In genomic region chr18:79068299-79068945, GRCh38 we compare ENCODE assay signal across 8 cellular contexts. TPM values are rescaled to one million over a fixed set of nuclear protein-coding genes. Genes with fewer than 3 reads are reported as not detected.
A peak's percentile ranks its signal among the peaks of the same experiment; 100 is the strongest.
DNase-seq lines count a peak whose midpoint lies in the region; ATAC-seq and TF ChIP-seq lines count a peak whose summit lies in the region.

No MANE protein-coding gene starts in this region.

- peaks cover 31% of the 10 kb centered on the region for H3K36me3 Mint-ChIP-seq in natural killer cell treated with Interleukin-12 subunit alpha and Interleukin-12 subunit beta and Interleukin-15 and Interleukin-18, amount 100 ng/mL, for 72 hours

- no peak for DNase-seq in GM12864 (ENCODE audit: low read depth)
- DNase-seq in RWPE1 (ENCODE audit: low spot score) = no peak
- peak in 2 of 3 donors; percentile 10 to 15 for DNase-seq in effector memory CD4-positive, alpha-beta T cell
- DNase-seq in natural killer cell treated with Interleukin-12 subunit alpha and Interleukin-12 subunit beta and Interleukin-15 and Interleukin-18, amount 100 ng/mL, for 72 hours (ENCODE audit: low spot score) = no peak
- DNase-seq in SHP77 (lab: John Stamatoyannopoulos, UW) = no peak
- no peak for DNase-seq in NCI-H526 treated with DMSO at 0.1 percent for 48 hours (lab: John Stamatoyannopoulos, UW)
- no peak for DNase-seq in middle frontal gyrus (ENCODE audit: extremely low spot score, low spot score)

- POLR2A ChIA-PET in RWPE1 (lab: Yijun Ruan, JAX; ENCODE audit: low non-redundant PET) = no interaction called here

- H3K4me1 Mint-ChIP-seq in natural killer cell treated with Interleukin-12 subunit alpha and Interleukin-12 subunit beta and Interleukin-15 and Interleukin-18, amount 100 ng/mL, for 72 hours (ENCODE audit: low read depth in 2 of 2) = peaks cover 38 to 53% of the 10 kb centered on the region in 2 donors

- H3K27ac Mint-ChIP-seq in natural killer cell treated with Interleukin-12 subunit alpha and Interleukin-12 subunit beta and Interleukin-15 and Interleukin-18, amount 100 ng/mL, for 72 hours = peak overlapping the region; percentile 47 to 92

- H3K9me3 Mint-ChIP-seq in natural killer cell treated with Interleukin-12 subunit alpha and Interleukin-12 subunit beta and Interleukin-15 and Interleukin-18, amount 100 ng/mL, for 72 hours = peaks cover 23% of the 10 kb centered on the region

- peaks cover 10 to 23% of the 10 kb centered on the region in 2 donors for H3K27me3 Mint-ChIP-seq in natural killer cell treated with Interleukin-12 subunit alpha and Interleukin-12 subunit beta and Interleukin-15 and Interleukin-18, amount 100 ng/mL, for 72 hours

- TF ChIP-seq CTCF in GM12864 (IDR thresholded peaks at IDR 0.05; ENCODE audit: low read depth, low read length, missing control alignments) (no peak), RWPE1 (conservative IDR thresholded peaks at IDR 0.05; ENCODE audit: low read depth) (no peak)

- H3K4me3 ChIP-seq in GM12864 (ENCODE audit: low read depth, low read length) = peak overlapping the region; percentile 93
- peak overlapping the region; percentile 88 for H3K4me3 ChIP-seq in effector memory CD4-positive, alpha-beta T cell (ENCODE audit: insufficient read depth, low read depth, low read length, poor library complexity, severe bottlenecking)

- H3K4me1 ChIP-seq in effector memory CD4-positive, alpha-beta T cell (ENCODE audit: control insufficient read depth, insufficient read depth, low read length, poor library complexity, severe bottlenecking) = no peaks in the 10 kb centered on the region

- ATAC-seq in HG02759 (IDR thresholded peaks at IDR 0.05; ENCODE audit: unreplicated experiment) = peak; percentile 44
- peak in 1 of 2 donors; percentile 57 for ATAC-seq in natural killer cell treated with Interleukin-12 subunit alpha and Interleukin-12 subunit beta and Interleukin-15 and Interleukin-18, amount 100 ng/mL, for 72 hours

- no peaks in the 10 kb centered on the region for H3K9me3 ChIP-seq in effector memory CD4-positive, alpha-beta T cell (ENCODE audit: control insufficient read depth, low read length)

- no peaks in the 10 kb centered on the region for H3K36me3 ChIP-seq in effector memory CD4-positive, alpha-beta T cell (ENCODE audit: control insufficient read depth, insufficient read depth, low read length)

- peak overlapping the region; percentile 82 for H3K4me3 Mint-ChIP-seq in natural killer cell treated with Interleukin-12 subunit alpha and Interleukin-12 subunit beta and Interleukin-15 and Interleukin-18, amount 100 ng/mL, for 72 hours

- H3K27ac ChIP-seq in RWPE1 = peak overlapping the region; percentile 93
- H3K27ac ChIP-seq in effector memory CD4-positive, alpha-beta T cell (ENCODE audit: insufficient read depth, low read length, poor library complexity, severe bottlenecking) = peak overlapping the region; percentile 98

- no peaks in the 10 kb centered on the region for H3K27me3 ChIP-seq in effector memory CD4-positive, alpha-beta T cell (replicated peaks; ENCODE audit: control insufficient read depth, insufficient read depth, low read length, poor library complexity, severe bottlenecking)

- CTCF ChIA-PET in RWPE1 (lab: Yijun Ruan, JAX) = no interaction called here

RNA-seq across cellular contexts. Expression of gene ATP9B, which starts 0.8 kb away (rescaled TPM):
- 10 to 100 TPM; 36.8 to 59.6 TPM for total RNA-seq in natural killer cell treated with Interleukin-12 subunit alpha and Interleukin-12 subunit beta and Interleukin-15 and Interleukin-18, amount 100 ng/mL, for 72 hours

Comparison
In these comparisons a context has a peak if more than half of its experiments do, and no peak if none do; other contexts are left out.
1. DNase-seq: peak in effector memory CD4-positive, alpha-beta T cell (2 of 3); none in GM12864 (single experiment), RWPE1 (single experiment), natural killer cell treated with Interleukin-12 subunit alpha and Interleukin-12 subunit beta and Interleukin-15 and Interleukin-18, amount 100 ng/mL, for 72 hours (single experiment), SHP77 (0 of 2), NCI-H526 treated with DMSO at 0.1 percent for 48 hours (single experiment) and middle frontal gyrus (single experiment).